38 cellular contexts compared by ENCODE assay signal in the genomic region with DNA sequence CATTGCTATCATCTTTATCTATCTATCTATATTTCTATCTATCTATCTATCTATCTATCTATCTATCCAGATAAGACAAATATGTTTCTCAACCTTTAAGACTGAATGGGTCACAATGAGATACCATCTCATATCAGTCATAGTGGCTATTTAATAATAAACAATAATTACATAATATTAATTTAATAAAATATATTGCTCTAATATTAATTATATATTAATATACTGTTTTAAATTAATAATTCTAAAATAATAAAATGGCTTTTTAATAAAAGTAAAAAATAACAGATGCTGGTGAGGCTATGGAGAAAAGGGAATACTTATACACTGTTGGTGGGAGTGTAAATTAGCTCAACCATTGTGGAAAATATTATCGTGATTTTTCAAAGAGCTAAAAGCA. TPM values are rescaled to one million over a fixed set of nuclear protein-coding genes. Genes with fewer than 3 reads are reported as not detected.
"Had no signal": no experiment of that assay in that cellular context is flagged by ENCODE, and none has a peak within 500 bp of the region (broad histone marks: within the 10 kb centered on the region; RNA-seq: fewer than 3 reads in every experiment).

No MANE protein-coding gene starts in this region.

- H3K9me3 Mint-ChIP-seq: activated CD4-positive, alpha-beta memory T cell treated with anti-CD3 and anti-CD28 coated beads for 36 hours; activated CD4-positive, alpha-beta T cell treated with anti-CD3 and anti-CD28 coated beads, Interleukin-2, amount 10 ng/mL, durations not matched to agents 24 days and 14 days; activated T-cell treated with anti-CD3 and anti-CD28 coated beads, Interleukin-2, amount 50 U/mL, for 4 hours; activated T-helper 1 cell treated with anti-CD3 and anti-CD28 coated beads, Interleukin-12 subunit alpha, Interleukin-12 subunit beta, Interleukin-2, Interleukin-4 antibody, amounts not matched to agents 30 ng/mL and 10 ng/mL and 1 ng/mL, durations not matched to agents 14 hours and 24 hours and 36 hours; activated T-helper 17 cell treated with anti-CD3 and anti-CD28 coated beads, Interleukin-2, amount 50 U/mL, for 72 hours; T-helper 1 cell treated with Interleukin-12 subunit alpha and Interleukin-12 subunit beta and Interleukin-4 antibody, amounts not matched to agents 30 μg/mL and 1 μg/mL, for 36 hours; T-helper 2 cell treated with Interferon-gamma antibody and Interleukin-4, amounts not matched to agents 5 μg/mL and 100 μg/mL, for 36 hours had no signal

- H3K4me3 ChIP-seq: adrenal gland, ascending aorta, cardiac muscle cell had no signal

- H3K9me3 ChIP-seq: ascending aorta had no signal

- H3K4me3 Mint-ChIP-seq: activated B cell treated with CpG ODN at 0.5 μM for 24 hours; activated CD4-positive, alpha-beta memory T cell treated with anti-CD3 and anti-CD28 coated beads for 36 hours; activated CD4-positive, alpha-beta T cell treated with anti-CD3 and anti-CD28 coated beads, Interleukin-2, amount 10 ng/mL, durations not matched to agents 24 days and 14 days; activated CD8-positive, alpha-beta T cell treated with anti-CD3 and anti-CD28 coated beads for 36 hours; activated naive CD4-positive, alpha-beta T cell treated with anti-CD3 and anti-CD28 coated beads for 36 hours; activated naive CD8-positive, alpha-beta T cell treated with anti-CD3 and anti-CD28 coated beads for 36 hours; activated T-cell treated with anti-CD3 and anti-CD28 coated beads, Interleukin-2, amount 50 U/mL, for 4 hours; activated T-cell treated with anti-CD3 and anti-CD28 coated beads, Interleukin-2, amount 50 U/mL, for 72 hours; activated T-helper 1 cell treated with anti-CD3 and anti-CD28 coated beads, Interleukin-12 subunit alpha, Interleukin-12 subunit beta, Interleukin-2, Interleukin-4 antibody, amounts not matched to agents 30 ng/mL and 10 ng/mL and 1 ng/mL, durations not matched to agents 14 hours and 24 hours and 36 hours; activated T-helper 17 cell treated with anti-CD3 and anti-CD28 coated beads, Interleukin-2, amount 50 U/mL, for 72 hours; brain; central memory CD8-positive, alpha-beta T cell; T-helper 1 cell treated with Interleukin-12 subunit alpha and Interleukin-12 subunit beta and Interleukin-4 antibody, amounts not matched to agents 30 μg/mL and 1 μg/mL, for 36 hours; T-helper 2 cell treated with Interferon-gamma antibody and Interleukin-4, amounts not matched to agents 5 μg/mL and 100 μg/mL, for 36 hours had no signal

- H3K27me3 Mint-ChIP-seq: activated B cell treated with CpG ODN at 0.5 μM for 24 hours; activated CD4-positive, alpha-beta T cell treated with anti-CD3 and anti-CD28 coated beads, Interleukin-2, amount 10 ng/mL, durations not matched to agents 24 days and 14 days; activated CD8-positive, alpha-beta T cell treated with anti-CD3 and anti-CD28 coated beads for 36 hours; brain; central memory CD8-positive, alpha-beta T cell had no signal

- H3K4me1 ChIP-seq: adrenal gland, ascending aorta had no signal

- H3K27ac ChIP-seq: adrenal gland, ascending aorta, cardiac muscle cell, WERI-Rb-1 had no signal

- FAIRE-seq: bronchial epithelial cell had no signal

- H3K36me3 ChIP-seq: adrenal gland, ascending aorta, cardiac muscle cell, WERI-Rb-1 had no signal

- H3K36me3 Mint-ChIP-seq: activated CD4-positive, alpha-beta memory T cell treated with anti-CD3 and anti-CD28 coated beads for 36 hours; activated naive CD4-positive, alpha-beta T cell treated with anti-CD3 and anti-CD28 coated beads, Interleukin-2, amount 50 U/mL, for 72 hours; activated naive CD8-positive, alpha-beta T cell treated with anti-CD3 and anti-CD28 coated beads for 36 hours; brain had no signal

- H3K4me1 Mint-ChIP-seq: activated B cell treated with CpG ODN at 0.5 μM for 24 hours; activated CD4-positive, alpha-beta T cell treated with anti-CD3 and anti-CD28 coated beads, Interleukin-2, amount 10 ng/mL, durations not matched to agents 24 days and 14 days; activated naive CD8-positive, alpha-beta T cell treated with anti-CD3 and anti-CD28 coated beads for 36 hours; activated T-helper 17 cell treated with anti-CD3 and anti-CD28 coated beads, Interleukin-2, amount 50 U/mL, for 72 hours; brain; central memory CD8-positive, alpha-beta T cell had no signal

- H3K27ac Mint-ChIP-seq: activated B cell treated with CpG ODN at 0.5 μM for 24 hours; activated CD4-positive, alpha-beta memory T cell treated with anti-CD3 and anti-CD28 coated beads for 36 hours; activated CD4-positive, alpha-beta T cell treated with anti-CD3 and anti-CD28 coated beads, Interleukin-2, amount 10 ng/mL, durations not matched to agents 24 days and 14 days; activated CD8-positive, alpha-beta T cell treated with anti-CD3 and anti-CD28 coated beads for 36 hours; activated naive CD4-positive, alpha-beta T cell treated with anti-CD3 and anti-CD28 coated beads for 36 hours; activated naive CD4-positive, alpha-beta T cell treated with anti-CD3 and anti-CD28 coated beads, Interleukin-2, amount 50 U/mL, for 72 hours; activated naive CD8-positive, alpha-beta T cell treated with anti-CD3 and anti-CD28 coated beads for 36 hours; activated T-cell treated with anti-CD3 and anti-CD28 coated beads, Interleukin-2, amount 50 U/mL, for 72 hours; activated T-helper 1 cell treated with anti-CD3 and anti-CD28 coated beads, Interleukin-12 subunit alpha, Interleukin-12 subunit beta, Interleukin-2, Interleukin-4 antibody, amounts not matched to agents 30 ng/mL and 10 ng/mL and 1 ng/mL, durations not matched to agents 14 hours and 24 hours and 36 hours; activated T-helper 17 cell treated with anti-CD3 and anti-CD28 coated beads, Interleukin-2, amount 50 U/mL, for 72 hours; brain; T-helper 1 cell treated with Interleukin-12 subunit alpha and Interleukin-12 subunit beta and Interleukin-4 antibody, amounts not matched to agents 30 μg/mL and 1 μg/mL, for 36 hours; T-helper 2 cell treated with Interferon-gamma antibody and Interleukin-4, amounts not matched to agents 5 μg/mL and 100 μg/mL, for 36 hours had no signal

- DNase-seq: activated B cell treated with CpG ODN at 0.5 μM for 24 hours; activated CD4-positive, alpha-beta memory T cell treated with anti-CD3 and anti-CD28 coated beads for 36 hours; activated CD4-positive, alpha-beta T cell treated with anti-CD3 and anti-CD28 coated beads for 4 hours; activated CD4-positive, alpha-beta T cell treated with anti-CD3 and anti-CD28 coated beads, Interleukin-2, amount 10 ng/mL, durations not matched to agents 24 days and 14 days; activated CD4-positive, alpha-beta T cell treated with anti-CD3 and anti-CD28 coated beads, Interleukin-2, amount 50 U/mL, for 1 hour; activated CD4-positive, alpha-beta T cell treated with anti-CD3 and anti-CD28 coated beads, Interleukin-2, amount 50 U/mL, for 4 hours; activated CD4-positive, CD25-positive, alpha-beta regulatory T cell treated with anti-CD3 and anti-CD28 coated beads, Interleukin-2, amount 50 U/mL, for 72 hours; activated CD8-positive, alpha-beta memory T cell treated with anti-CD3 and anti-CD28 coated beads, Interleukin-2, amount 50 U/mL, for 4 hours; activated CD8-positive, alpha-beta T cell treated with anti-CD3 and anti-CD28 coated beads for 36 hours; activated effector memory CD4-positive, alpha-beta T cell treated with anti-CD3 and anti-CD28 coated beads, Interleukin-2, amount 50 U/mL, for 16 hours; activated gamma-delta T cell treated with Interleukin-2 at 50 U/mL for 16 hours; activated naive CD4-positive, alpha-beta T cell; activated naive CD4-positive, alpha-beta T cell treated with anti-CD3 and anti-CD28 coated beads for 36 hours; activated naive CD4-positive, alpha-beta T cell treated with anti-CD3 and anti-CD28 coated beads, Interleukin-2, amount 50 U/mL, for 16 hours; activated naive CD8-positive, alpha-beta T cell treated with anti-CD3 and anti-CD28 coated beads for 36 hours; activated T-cell treated with anti-CD3 and anti-CD28 coated beads for 4 hours; activated T-cell treated with anti-CD3 and anti-CD28 coated beads, Interleukin-2, amount 50 U/mL, for 1 hour; activated T-cell treated with anti-CD3 and anti-CD28 coated beads, Interleukin-2, amount 50 U/mL, for 4 hours; activated T-cell treated with anti-CD3 and anti-CD28 coated beads, Interleukin-2, amount 50 U/mL, for 72 hours; adrenal gland; amniotic stem cell; caudate nucleus; cerebellar nuclear complex; T-helper 1 cell; T-helper 2 cell; T-helper 9 cell; WERI-Rb-1 had no signal

- ATAC-seq: activated CD8-positive, alpha-beta T cell treated with anti-CD3 and anti-CD28 coated beads for 36 hours; activated naive CD4-positive, alpha-beta T cell treated with anti-CD3 and anti-CD28 coated beads, Interleukin-2, amount 50 U/mL, for 72 hours; activated T-cell treated with anti-CD3 and anti-CD28 coated beads, Interleukin-2, amount 50 U/mL, for 4 hours; activated T-cell treated with anti-CD3 and anti-CD28 coated beads, Interleukin-2, amount 50 U/mL, for 72 hours; activated T-helper 17 cell treated with anti-CD3 and anti-CD28 coated beads, Interleukin-2, amount 50 U/mL, for 72 hours had no signal

RNA-seq across cellular contexts. Expression of a gene that starts 13.0 kb away (rescaled TPM):
- total RNA-seq: activated B cell treated with CpG ODN at 0.5 μM for 24 hours; activated CD4-positive, alpha-beta memory T cell treated with anti-CD3 and anti-CD28 coated beads for 36 hours; activated CD4-positive, alpha-beta T cell treated with anti-CD3 and anti-CD28 coated beads, Interleukin-2, amount 10 ng/mL, durations not matched to agents 24 days and 14 days; activated CD8-positive, alpha-beta memory T cell treated with anti-CD3 and anti-CD28 coated beads for 36 hours; activated CD8-positive, alpha-beta T cell treated with anti-CD3 and anti-CD28 coated beads for 36 hours; activated naive CD4-positive, alpha-beta T cell treated with anti-CD3 and anti-CD28 coated beads for 36 hours; activated naive CD4-positive, alpha-beta T cell treated with anti-CD3 and anti-CD28 coated beads, Interleukin-2, amount 50 U/mL, for 72 hours; activated naive CD8-positive, alpha-beta T cell treated with anti-CD3 and anti-CD28 coated beads for 36 hours; activated T-cell treated with anti-CD3 and anti-CD28 coated beads, Interleukin-2, amount 50 U/mL, for 4 hours; activated T-cell treated with anti-CD3 and anti-CD28 coated beads, Interleukin-2, amount 50 U/mL, for 72 hours; activated T-helper 1 cell treated with anti-CD3 and anti-CD28 coated beads, Interleukin-12 subunit alpha, Interleukin-12 subunit beta, Interleukin-2, Interleukin-4 antibody, amounts not matched to agents 30 ng/mL and 10 ng/mL and 1 ng/mL, durations not matched to agents 14 hours and 24 hours and 36 hours; activated T-helper 17 cell treated with anti-CD3 and anti-CD28 coated beads, Interleukin-2, amount 50 U/mL, for 72 hours; bronchial epithelial cell had no signal
